Comparison of ENCODE assay signal across 31 cellular contexts in the genomic region with DNA sequence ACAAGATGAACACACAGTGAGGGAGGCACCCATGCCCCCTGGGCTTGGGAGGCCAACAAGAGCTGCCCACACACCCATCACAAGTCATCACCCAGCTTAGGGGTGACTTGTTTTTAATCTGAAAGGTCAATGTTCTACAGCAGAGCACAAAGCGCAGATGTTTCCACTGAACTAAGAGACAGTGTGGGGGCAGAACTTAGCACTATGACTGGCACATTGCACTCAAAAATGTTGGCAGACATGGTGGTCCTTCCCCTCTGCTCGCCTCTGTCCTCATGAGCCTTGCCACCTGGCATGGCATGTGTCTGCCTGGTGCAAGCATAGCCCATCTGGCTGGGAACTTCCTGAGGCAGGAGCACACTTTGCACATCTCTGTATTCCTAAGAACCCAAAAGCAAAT.
"Had no signal": no experiment of that assay in that cellular context is flagged by ENCODE, and none has a peak within 500 bp of the region (broad histone marks: within the 10 kb centered on the region; RNA-seq: fewer than 3 reads in every experiment).

No MANE protein-coding gene starts in this region.

- FAIRE-seq: pancreas, small intestine, urothelium cell line had no signal

- H3K4me1 Mint-ChIP-seq: naive B cell; nephron progenitor cell; neural crest cell; stimulated activated memory B cell treated with anti-CD40 and anti-IgM and Interleukin-4, amounts not matched to agents 10 μg/mL and 1 μg/mL and 100 μg/mL, for 72 hours; stimulated activated naive CD8-positive, alpha-beta T cell treated with anti-CD3 and anti-CD28 coated beads, Interleukin-15, amount 100 ng/mL, for 72 hours had no signal

- H3K4me3 Mint-ChIP-seq: naive B cell; naive thymus-derived CD8-positive, alpha-beta T cell; natural killer cell treated with Interleukin-12 subunit alpha and Interleukin-12 subunit beta and Interleukin-15 and Interleukin-18, amount 100 ng/mL, for 72 hours; nephron progenitor cell; neural crest cell; stimulated activated memory B cell treated with anti-CD40 and anti-IgM and Interleukin-4, amounts not matched to agents 10 μg/mL and 1 μg/mL and 100 μg/mL, for 72 hours; stimulated activated naive CD8-positive, alpha-beta T cell treated with anti-CD3 and anti-CD28 coated beads, Interleukin-15, amount 100 ng/mL, for 72 hours; type B pancreatic cell had no signal

- DNase-seq: naive B cell; naive thymus-derived CD8-positive, alpha-beta T cell; nephron progenitor cell; occipital lobe; pancreas; posterior cingulate gyrus; psoas muscle; right cardiac atrium; right lobe of liver; sigmoid colon; small intestine; stimulated activated CD4-positive, alpha-beta T cell treated with anti-CD3 and anti-CD28 coated beads, Interleukin-12 subunit alpha, Interleukin-12 subunit beta, amount 100 ng/mL, for 4 hours; stimulated activated CD4-positive, alpha-beta T cell treated with anti-CD3 and anti-CD28 coated beads, Interleukin-1b, Interleukin-23, amount 100 ng/mL, for 48 hours; stimulated activated CD4-positive, alpha-beta T cell treated with anti-CD3 and anti-CD28 coated beads, Interleukin-4, amount 100 ng/mL, for 1 hour; stimulated activated CD4-positive, alpha-beta T cell treated with anti-CD3 and anti-CD28 coated beads, Interleukin-4, amount 100 ng/mL, for 4 hours; stimulated activated CD8-positive, alpha-beta memory T cell treated with anti-CD3 and anti-CD28 coated beads, Interleukin-4, amount 100 ng/mL, for 48 hours; stimulated activated naive CD4-positive, alpha-beta T cell; stimulated activated naive CD8-positive, alpha-beta T cell treated with anti-CD3 and anti-CD28 coated beads, Interleukin-15, amount 100 ng/mL, for 72 hours; stimulated activated naive CD8-positive, alpha-beta T cell treated with anti-CD3 and anti-CD28 coated beads, Interleukin-15, Interleukin-2, amounts not matched to agents 100 U/mL and 50 U/mL, for 24 hours; substantia nigra; testis; tibial artery; transverse colon had no signal

- H3K36me3 Mint-ChIP-seq: stimulated activated memory B cell treated with anti-CD40 and anti-IgM and Interleukin-4, amounts not matched to agents 10 μg/mL and 1 μg/mL and 100 μg/mL, for 72 hours; type B pancreatic cell had no signal

- H3K27ac ChIP-seq: pancreas, psoas muscle, right lobe of liver, sigmoid colon, suprapubic skin, testis, tibial artery, transverse colon, vagina had no signal

- H3K27ac Mint-ChIP-seq: naive B cell; naive thymus-derived CD8-positive, alpha-beta T cell; natural killer cell treated with Interleukin-12 subunit alpha and Interleukin-12 subunit beta and Interleukin-15 and Interleukin-18, amount 100 ng/mL, for 72 hours; nephron progenitor cell; progenitor cell of endocrine pancreas; stimulated activated memory B cell treated with anti-CD40 and anti-IgM and Interleukin-4, amounts not matched to agents 10 μg/mL and 1 μg/mL and 100 μg/mL, for 72 hours; stimulated activated naive CD8-positive, alpha-beta T cell treated with anti-CD3 and anti-CD28 coated beads, Interleukin-15, amount 100 ng/mL, for 72 hours; type B pancreatic cell had no signal

- H3K4me1 ChIP-seq: pancreas, psoas muscle, right lobe of liver, sigmoid colon, suprapubic skin, testis, tibial artery, transverse colon, vagina had no signal

- H3K4me3 ChIP-seq: pancreas, psoas muscle, right lobe of liver, sigmoid colon, suprapubic skin, testis, tibial artery, transverse colon, vagina had no signal

- ATAC-seq: naive thymus-derived CD8-positive, alpha-beta T cell; natural killer cell treated with Interleukin-12 subunit alpha and Interleukin-12 subunit beta and Interleukin-15 and Interleukin-18, amount 100 ng/mL, for 72 hours; pancreas; psoas muscle; right cardiac atrium; right lobe of liver; stimulated activated memory B cell treated with anti-CD40 and anti-IgM and Interleukin-4, amounts not matched to agents 10 μg/mL and 1 μg/mL and 100 μg/mL, for 72 hours; stimulated activated naive CD8-positive, alpha-beta T cell treated with anti-CD3 and anti-CD28 coated beads, Interleukin-15, amount 100 ng/mL, for 72 hours; stimulated activated naive CD8-positive, alpha-beta T cell treated with anti-CD3 and anti-CD28 coated beads, Interleukin-15, Interleukin-2, amounts not matched to agents 100 U/mL and 50 U/mL, for 24 hours had no signal

- H3K36me3 ChIP-seq: right lobe of liver, sigmoid colon, suprapubic skin, transverse colon, vagina had no signal

- H3K27me3 Mint-ChIP-seq: naive B cell; natural killer cell treated with Interleukin-12 subunit alpha and Interleukin-12 subunit beta and Interleukin-15 and Interleukin-18, amount 100 ng/mL, for 72 hours; progenitor cell of endocrine pancreas; stimulated activated memory B cell treated with anti-CD40 and anti-IgM and Interleukin-4, amounts not matched to agents 10 μg/mL and 1 μg/mL and 100 μg/mL, for 72 hours; stimulated activated naive CD8-positive, alpha-beta T cell treated with anti-CD3 and anti-CD28 coated beads, Interleukin-15, amount 100 ng/mL, for 72 hours; type B pancreatic cell had no signal

- H3K27me3 ChIP-seq: pancreas, right lobe of liver, sigmoid colon, suprapubic skin, testis, tibial artery, transverse colon, vagina had no signal

- H3K9me3 ChIP-seq: pancreas, testis had no signal
